1 cellular context compared by ENCODE assay signal in the genomic region with DNA sequence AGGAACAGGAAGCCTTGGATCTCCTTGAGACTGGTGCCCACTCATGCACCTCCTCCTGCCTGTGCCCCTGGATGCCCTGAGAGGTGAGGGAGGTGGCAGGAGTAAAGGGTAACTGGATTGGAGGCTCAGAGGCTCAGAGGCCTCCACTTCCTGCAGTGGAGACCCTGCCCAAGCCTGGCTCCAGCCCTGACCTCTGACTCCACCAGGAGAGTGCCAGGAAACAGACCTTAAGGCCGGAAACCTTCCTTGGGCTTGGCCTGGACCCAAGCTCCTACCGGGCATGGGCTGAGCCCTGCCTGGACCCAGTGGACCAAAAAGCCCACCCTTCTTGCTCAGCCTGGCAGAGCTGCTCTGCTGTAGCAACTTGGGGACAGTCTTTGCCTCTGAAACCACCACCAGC.
TF ChIP-seq lines count a peak whose summit lies in the region.

No MANE protein-coding gene starts in this region.

TF ChIP-seq in endothelial cell of umbilical vein, 7 proteins besides CTCF, POLR2A, EP300 and RAD21:
- no peak for TF ChIP-seq FOS (IDR thresholded peaks at IDR 0.05; ENCODE audit: borderline replicate concordance, insufficient read depth, low read length)
- no peak for TF ChIP-seq JUN (IDR thresholded peaks at IDR 0.05; ENCODE audit: borderline replicate concordance, insufficient read depth, insufficient read length, low read depth)
- TF ChIP-seq GATA2 (IDR thresholded peaks at IDR 0.05; ENCODE audit: insufficient read depth, insufficient read length, low read depth, low read length), result no peak
- TF ChIP-seq POLR2AphosphoS5 (IDR thresholded peaks at IDR 0.05; ENCODE audit: insufficient read depth, low read depth, low read length), result no peak
- no peak for TF ChIP-seq MAX (IDR thresholded peaks at IDR 0.05; ENCODE audit: insufficient read depth, insufficient read length)
- no peak for TF ChIP-seq MYC (IDR thresholded peaks at IDR 0.05; ENCODE audit: low read depth, low read length)
- TF ChIP-seq EZH2 (IDR thresholded peaks at IDR 0.05; ENCODE audit: borderline replicate concordance, low read depth, low read length, severe bottlenecking), result no peak
